16 cellular contexts compared by ENCODE assay signal in genomic region chr22:19742160-19743066, GRCh38. TPM values are rescaled to one million over a fixed set of nuclear protein-coding genes. Genes with fewer than 3 reads are reported as not detected.
DNase-seq lines count a peak whose midpoint lies in the region; ATAC-seq, FAIRE-seq and TF ChIP-seq lines count a peak whose summit lies in the region.
"Had no signal": no experiment of that assay in that cellular context is flagged by ENCODE, and none has a peak within 500 bp of the region (broad histone marks: within the 10 kb centered on the region; RNA-seq: fewer than 3 reads in every experiment).

No MANE protein-coding gene starts in this region.

- TF ChIP-seq EP300 in H1 (IDR thresholded peaks at IDR 0.05; ENCODE audit: borderline replicate concordance in 1 of 2, low read depth in 2 of 2, low read length in 2 of 2): no peak

- H3K56ac ChIP-seq in H1 (replicated peaks; ENCODE audit: insufficient read length, low read depth, low read length): no peak overlapping the region

- TF ChIP-seq POLR2A in H1 (IDR thresholded peaks at IDR 0.05; ENCODE audit: control extremely low read depth in 1 of 2, low read depth in 2 of 2, low read length in 2 of 2): no peak

- no peaks in the 10 kb centered on the region for H3K9me3 ChIP-seq in H1 (ENCODE audit: insufficient read depth in 2 of 2, low read depth in 1 of 2, low read length in 1 of 2)
- H3K9me3 ChIP-seq in skeletal muscle tissue (ENCODE audit: control insufficient read depth in 3 of 3, low read length in 3 of 3): no peaks in the 10 kb centered on the region
- H3K9me3 ChIP-seq: BLaER1 treated with 17β-estradiol and CSF1 and Interleukin-3, amounts not matched to agents 10 nM and 100 nM had no signal

- H4K91ac ChIP-seq in H1 (replicated peaks; ENCODE audit: insufficient read length, low read length): no peak overlapping the region

- H3K4me3 Mint-ChIP-seq in HFFc6: no peak overlapping the region
- H3K4me3 Mint-ChIP-seq: CD4-positive, CD25-positive, alpha-beta regulatory T cell had no signal

- H3K36me3 ChIP-seq in H1 (ENCODE audit: control insufficient read depth in 2 of 4, insufficient read depth in 4 of 4, low read length in 3 of 4) (no peaks in the 10 kb centered on the region), skeletal muscle tissue (ENCODE audit: control insufficient read depth in 3 of 3, insufficient read depth in 3 of 3, low read length in 3 of 3) (no peaks in the 10 kb centered on the region)
- H3K36me3 ChIP-seq: BLaER1 treated with 17β-estradiol and CSF1 and Interleukin-3, amounts not matched to agents 10 nM and 100 nM had no signal

- no peak overlapping the region for H2BK120ac ChIP-seq in H1 (replicated peaks; ENCODE audit: low read depth, low read length)

- H3K23ac ChIP-seq in H1 (ENCODE audit: insufficient read length): no peak overlapping the region

- no peaks in the 10 kb centered on the region for H3K36me3 Mint-ChIP-seq in HFFc6 (ENCODE audit: low read depth)
- H3K36me3 Mint-ChIP-seq: CD4-positive, CD25-positive, alpha-beta regulatory T cell had no signal

- 91% methylated on average over 20 of the region's 21 CpGs; no CpG with 5 or more reads in 1 of the 2 experiments for WGBS in H1 (ENCODE audit: extremely low coverage in 1 of 2, insufficient coverage in 1 of 2, insufficient read length in 1 of 2, insufficient replicate concordance in 2 of 2, low coverage in 1 of 2, low lambda C conversion rate in 2 of 2, missing lambda C conversion rate in 1 of 2), 2 experiments

- H2BK12ac ChIP-seq in H1 (ENCODE audit: low read depth, low read length): 0 out of 2 replicates have a peak overlapping the region, but pooled peaks have one; percentile 17

- no peaks in the 10 kb centered on the region for H3K4me1 Mint-ChIP-seq in HFFc6 (ENCODE audit: low read depth)
- H3K4me1 Mint-ChIP-seq: CD4-positive, CD25-positive, alpha-beta regulatory T cell had no signal

- H4K5ac ChIP-seq in H1 (ENCODE audit: insufficient read length, low read depth, low read length): no peak overlapping the region

- H3K18ac ChIP-seq in H1 (ENCODE audit: extremely low read depth, low read length): no peak overlapping the region

- no peak overlapping the region for H2BK20ac ChIP-seq in H1 (ENCODE audit: low read length)

- H3K9ac ChIP-seq in H1 (replicated peaks in 1 of 4; ENCODE audit: extremely low read depth in 1 of 4, low read depth in 3 of 4, low read length in 3 of 4) (no peak overlapping the region), skeletal muscle tissue (ENCODE audit: low read depth in 1 of 3, low read length in 3 of 3) (peak overlapping the region in 2 of 3 donors; percentile 16 to 20)
- H3K9ac ChIP-seq: BLaER1 treated with 17β-estradiol and CSF1 and Interleukin-3, amounts not matched to agents 10 nM and 100 nM had no signal

- no peaks in the 10 kb centered on the region for H3K79me2 ChIP-seq in H1 (ENCODE audit: control insufficient read depth in 1 of 2, insufficient read depth in 2 of 2, low read length in 2 of 2)

- no peaks in the 10 kb centered on the region for H3K79me1 ChIP-seq in H1 (ENCODE audit: low read depth, low read length)

- peak overlapping the region; percentile 53 for H3K4ac ChIP-seq in H1 (replicated peaks; ENCODE audit: insufficient read length, low read depth, low read length)

- peaks cover 1% of the 10 kb centered on the region for H3K27me3 Mint-ChIP-seq in HFFc6 (ENCODE audit: insufficient read depth)
- H3K27me3 Mint-ChIP-seq: CD4-positive, CD25-positive, alpha-beta regulatory T cell had no signal

- H3K23me2 ChIP-seq in H1 (ENCODE audit: low read depth, low read length): no peaks in the 10 kb centered on the region; the same call in 1 of the 2 replicates

- DNase-seq in NCI-H1417 (lab: John Stamatoyannopoulos, UW) (peak in 2 of 3 experiments; percentile 13 to 40), NCI-H1417 treated with DMSO at 0.1 percent for 48 hours (lab: John Stamatoyannopoulos, UW) (no peak), COR-L47 (lab: John Stamatoyannopoulos, UW) (peak; percentile 47), H1 (ENCODE audit: low read depth in 1 of 2, low spot score in 2 of 2) (no peak), HFFc6 (no peak)
- DNase-seq: 8988T; AML-193; Calu3; CD4-positive, CD25-positive, alpha-beta regulatory T cell; DMS 273 treated with DMSO at 0.1 percent for 48 hours had no signal

- H4K8ac ChIP-seq in H1 (ENCODE audit: extremely low read depth, insufficient read depth, low read length): peak overlapping the region; percentile 3; the same call in 1 of the 2 replicates

- no peak overlapping the region for H3K4me3 ChIP-seq in H1 (ENCODE audit: extremely low read depth in 1 of 4, insufficient read depth in 2 of 4, low read depth in 3 of 4, low read length in 4 of 4)
- H3K4me3 ChIP-seq in skeletal muscle tissue (ENCODE audit: low read length in 3 of 3): no peak overlapping the region
- H3K4me3 ChIP-seq: BLaER1 treated with 17β-estradiol and CSF1 and Interleukin-3, amounts not matched to agents 10 nM and 100 nM had no signal

- no peak overlapping the region for H2BK5ac ChIP-seq in H1 (ENCODE audit: low read depth, low read length)

- no peak overlapping the region for H3K27ac Mint-ChIP-seq in HFFc6
- H3K27ac Mint-ChIP-seq: CD4-positive, CD25-positive, alpha-beta regulatory T cell had no signal

- no peak overlapping the region for H2AK5ac ChIP-seq in H1 (ENCODE audit: low read depth, low read length)

- H2BK15ac ChIP-seq in H1 (ENCODE audit: low read length): no peak overlapping the region

- no peak overlapping the region for H3K14ac ChIP-seq in H1 (ENCODE audit: insufficient read length)

- no peak for ATAC-seq in GM18873 (IDR thresholded peaks at IDR 0.05; ENCODE audit: low FRiP score, unreplicated experiment)
- ATAC-seq: HCT116 had no signal

- peaks cover 0 to 1% of the 10 kb centered on the region in 2 experiments for H4K20me1 ChIP-seq in H1 (replicated peaks in 1 of 2; ENCODE audit: control insufficient read depth in 1 of 2, insufficient read depth in 2 of 2, low read length in 2 of 2)

- TF ChIP-seq RAD21 in H1 (IDR thresholded peaks at IDR 0.05 in 1 of 2, conservative IDR thresholded peaks at IDR 0.05 in 1 of 2; ENCODE audit: low read depth in 2 of 2, low read length in 2 of 2): no peak

- H3K27ac ChIP-seq in H1 (ENCODE audit: low read depth, low read length): no peak overlapping the region
- H3K27ac ChIP-seq in skeletal muscle tissue (ENCODE audit: low read depth, low read length): no peak overlapping the region
- H3K27ac ChIP-seq: BLaER1 treated with 17β-estradiol and CSF1 and Interleukin-3, amounts not matched to agents 10 nM and 100 nM had no signal

- CTCF ChIA-PET in H1 (lab: Charles Lee; ENCODE audit: partially characterized antibody): interaction anchor here (0.7 to 5.0 kb wide), 10 partner anchors 9 to 211 kb away, joined by 3 to 43 read pairs (median 6); partner anchors contain the start of genes GNB1L and RTL10

- POLR2A ChIA-PET in H1 (lab: Charles Lee; ENCODE audit: partially characterized antibody): no interaction called here

- H3K27me3 ChIP-seq in H1 (replicated peaks in 1 of 4; ENCODE audit: control insufficient read depth in 3 of 4, extremely low read depth in 1 of 4, insufficient read depth in 3 of 4, low read length in 3 of 4) (no peaks in the 10 kb centered on the region; a peak in 1 of 7 replicates), skeletal muscle tissue (ENCODE audit: control insufficient read depth in 3 of 3, insufficient read depth in 3 of 3, low read length in 3 of 3) (no peaks in the 10 kb centered on the region)
- H3K27me3 ChIP-seq: BLaER1 treated with 17β-estradiol and CSF1 and Interleukin-3, amounts not matched to agents 10 nM and 100 nM had no signal

- H2AFZ ChIP-seq in H1 (ENCODE audit: low read length): no peak overlapping the region

- H3K4me2 ChIP-seq in H1 (ENCODE audit: insufficient read depth in 1 of 2, low read depth in 2 of 2, low read length in 2 of 2): no peak overlapping the region

- no peaks in the 10 kb centered on the region for H3K9me3 Mint-ChIP-seq in HFFc6
- H3K9me3 Mint-ChIP-seq: CD4-positive, CD25-positive, alpha-beta regulatory T cell had no signal

- TF ChIP-seq CTCF in H1 (IDR thresholded peaks at IDR 0.05; ENCODE audit: control extremely low read depth in 1 of 3, insufficient read depth in 1 of 3, low read depth in 1 of 3, low read length in 3 of 3): no peak
- TF ChIP-seq CTCF in HFFc6 (IDR thresholded peaks at IDR 0.05): no peak

- FAIRE-seq in H1 (lab: Jason Lieb, UNC): no peak
- FAIRE-seq: H54 had no signal

- peaks cover 0 to 15% (median 2%) of the 10 kb centered on the region in 4 experiments; a peak in 3 of 7 replicates for H3K4me1 ChIP-seq in H1 (replicated peaks in 1 of 4; ENCODE audit: control insufficient read depth in 3 of 4, insufficient read depth in 4 of 4, low read length in 3 of 4)
- H3K4me1 ChIP-seq in skeletal muscle tissue (ENCODE audit: control insufficient read depth in 3 of 3, insufficient read depth in 3 of 3, low read length in 3 of 3): peaks cover 22 to 31% (median 26%) of the 10 kb centered on the region in 3 donors

RNA-seq across cellular contexts. Expression of gene TBX1, which starts 18.2 kb away (rescaled TPM):
- 0.28 and 0.38 TPM in 2 replicates for total RNA-seq in H1 (2021; fragmentation: NEBNext Ultra II Directional; extraction: Animal tissue kit (Norgen Biotek cat#: 25700))
- not detected in 2 replicates for polyA plus RNA-seq in H1 (2011; rRNA removed)
- not detected for polyA plus RNA-seq in H1 (2011; cell fraction: cytosol; rRNA removed)
- not detected for polyA plus RNA-seq in H1 (2011; cell fraction: nucleus; rRNA removed)
- polyA plus RNA-seq in H1 (2012, experiment 1 of 2): not detected in 4 replicates
- 0.10 TPM for polyA plus RNA-seq in H1 (2012, experiment 2 of 2)
- 0.14 TPM for polyA plus RNA-seq in H1 (2013, experiment 1 of 2)
- 0.09 TPM for polyA plus RNA-seq in H1 (2013, experiment 2 of 2)
- not detected in 2 replicates for polyA minus RNA-seq in H1 (2011; rRNA and poly(A)+ RNA removed)
- not detected for polyA minus RNA-seq in H1 (2011; cell fraction: cytosol; rRNA and poly(A)+ RNA removed)
- not detected for polyA minus RNA-seq in H1 (2011; cell fraction: nucleus; rRNA and poly(A)+ RNA removed)
- total RNA-seq in skeletal muscle tissue: 4.2 TPM
- total RNA-seq in HFFc6 (2021; fragmentation: NEBNext Ultra II Directional; extraction: Animal tissue kit (Norgen Biotek cat#: 25700)): 1 to 10 TPM in 1 of 6 experiments, under 1 TPM in 4, not detected in 1; 0.14 to 1.1 (median 0.73) TPM
- total RNA-seq: Calu3; CD4-positive, CD25-positive, alpha-beta regulatory T cell; HT-29 had no signal
- polyA plus RNA-seq: CD4-positive, CD25-positive, alpha-beta regulatory T cell had no signal

RNA-seq across cellular contexts. Expression of gene GP1BB, which starts 19.1 kb away (rescaled TPM):
- total RNA-seq in H1 (2021; fragmentation: NEBNext Ultra II Directional; extraction: Animal tissue kit (Norgen Biotek cat#: 25700)): not detected in 2 replicates
- 0.36 and 0.66 TPM in 2 replicates for polyA plus RNA-seq in H1 (2011; rRNA removed)
- 0.27 TPM for polyA plus RNA-seq in H1 (2011; cell fraction: cytosol; rRNA removed)
- polyA plus RNA-seq in H1 (2011; cell fraction: nucleus; rRNA removed): 2.4 TPM
- polyA plus RNA-seq in H1 (2012, experiment 1 of 2): 0.38 to 0.69 TPM (median 0.55 TPM) in 3 of 4 replicates, not detected in the other
- not detected for polyA plus RNA-seq in H1 (2012, experiment 2 of 2)
- 0.36 TPM for polyA plus RNA-seq in H1 (2013, experiment 1 of 2)
- polyA plus RNA-seq in H1 (2013, experiment 2 of 2): 0.83 TPM
- polyA minus RNA-seq in H1 (2011; rRNA and poly(A)+ RNA removed): not detected in 2 replicates
- not detected for polyA minus RNA-seq in H1 (2011; cell fraction: cytosol; rRNA and poly(A)+ RNA removed)
- polyA minus RNA-seq in H1 (2011; cell fraction: nucleus; rRNA and poly(A)+ RNA removed): 0.60 TPM
- 6.8 TPM for total RNA-seq in skeletal muscle tissue
- 1 to 10 TPM in 1 of 6 experiments, under 1 TPM in 2, not detected in 3; 0.27 to 1.1 (median 0.41) TPM for total RNA-seq in HFFc6 (2021; fragmentation: NEBNext Ultra II Directional; extraction: Animal tissue kit (Norgen Biotek cat#: 25700))
- total RNA-seq: Calu3, HT-29 had no signal
- polyA plus RNA-seq: CD4-positive, CD25-positive, alpha-beta regulatory T cell had no signal

RNA-seq across cellular contexts. Expression of gene SEPTIN5, which starts 28.1 kb away (rescaled TPM):
- total RNA-seq in H1 (2021; fragmentation: NEBNext Ultra II Directional; extraction: Animal tissue kit (Norgen Biotek cat#: 25700)): 7.8 and 8.6 TPM in 2 replicates
- polyA plus RNA-seq in H1 (2011; rRNA removed): 6.0 and 9.1 TPM in 2 replicates
- 6.7 TPM for polyA plus RNA-seq in H1 (2011; cell fraction: cytosol; rRNA removed)
- polyA plus RNA-seq in H1 (2011; cell fraction: nucleus; rRNA removed): 18.5 TPM
- 5.8 to 13.4 TPM (median 10.9 TPM) in 4 replicates for polyA plus RNA-seq in H1 (2012, experiment 1 of 2)
- 8.4 TPM for polyA plus RNA-seq in H1 (2012, experiment 2 of 2)
- polyA plus RNA-seq in H1 (2013, experiment 1 of 2): 9.7 TPM
- 9.0 TPM for polyA plus RNA-seq in H1 (2013, experiment 2 of 2)
- polyA minus RNA-seq in H1 (2011; rRNA and poly(A)+ RNA removed): 7.3 and 8.0 TPM in 2 replicates
- 2.3 TPM for polyA minus RNA-seq in H1 (2011; cell fraction: cytosol; rRNA and poly(A)+ RNA removed)
- 8.8 TPM for polyA minus RNA-seq in H1 (2011; cell fraction: nucleus; rRNA and poly(A)+ RNA removed)
- 28.7 TPM for total RNA-seq in skeletal muscle tissue
- total RNA-seq in HFFc6 (2021; fragmentation: NEBNext Ultra II Directional; extraction: Animal tissue kit (Norgen Biotek cat#: 25700)): 10 to 100 TPM in 2 of 6 experiments, 1 to 10 TPM in 4; 4.9 to 13.7 (median 6.5) TPM
- total RNA-seq: HT-29 had no signal
- polyA plus RNA-seq: CD4-positive, CD25-positive, alpha-beta regulatory T cell had no signal

Comparison
In these comparisons a context has a peak if more than half of its experiments do, and no peak if none do; other contexts are left out.
1. DNase-seq: peak in NCI-H1417 (2 of 3) and COR-L47 (single experiment); none in NCI-H1417 treated with DMSO at 0.1 percent for 48 hours (single experiment), H1 (0 of 2) and HFFc6 (single experiment).
2. H3K9ac ChIP-seq: peak in skeletal muscle tissue (2 of 3); none in H1 (0 of 4).